ENCODE assay signal across 31 cellular contexts in the genomic region with DNA sequence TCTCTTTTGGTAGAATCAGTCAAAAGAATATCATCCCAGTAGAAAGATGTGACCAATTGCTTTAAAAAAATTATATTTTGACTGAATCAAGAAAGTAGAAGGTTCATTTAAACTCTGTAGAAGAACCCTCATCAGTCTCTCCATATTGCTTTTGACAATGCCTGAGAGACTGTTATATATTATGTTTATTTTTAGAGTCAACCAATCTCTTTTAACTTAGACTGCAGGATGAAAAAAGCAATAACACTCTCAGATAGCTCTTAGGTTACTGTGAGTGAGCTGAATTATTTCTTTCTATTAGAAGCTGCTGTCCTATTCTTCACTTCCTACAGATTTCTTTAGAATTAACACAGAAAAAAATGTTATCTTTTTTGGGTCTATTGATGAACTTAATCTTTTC. TPM values are rescaled to one million over a fixed set of nuclear protein-coding genes. Genes with fewer than 3 reads are reported as not detected.
"Had no signal": no experiment of that assay in that cellular context is flagged by ENCODE, and none has a peak within 500 bp of the region (broad histone marks: within the 10 kb centered on the region; RNA-seq: fewer than 3 reads in every experiment).

No MANE protein-coding gene starts in this region.

- H3K27me3 ChIP-seq: colonic mucosa, dorsolateral prefrontal cortex, esophagus muscularis mucosa, esophagus squamous epithelium, foreskin keratinocyte, gastrocnemius medialis, gastroesophageal sphincter, heart right ventricle had no signal

- H3K9me3 ChIP-seq: colonic mucosa, esophagus muscularis mucosa, esophagus squamous epithelium, gastrocnemius medialis, gastroesophageal sphincter, heart right ventricle had no signal

- H3K27ac ChIP-seq: colonic mucosa, coronary artery, dorsolateral prefrontal cortex, epithelial cell of prostate, esophagus muscularis mucosa, esophagus squamous epithelium, foreskin keratinocyte, gastrocnemius medialis, gastroesophageal sphincter had no signal

- H3K27me3 Mint-ChIP-seq: dendritic cell treated with granulocyte-macrophage colony-stimulating factor and Interleukin-4, amounts not matched to agents 40 ng/mL and 50 ng/mL, for 4 days; effector memory CD8-positive, alpha-beta T cell had no signal

- DNase-seq: colonic mucosa; cortex of kidney; dermis blood vessel endothelial cell; dorsolateral prefrontal cortex; effector CD4-positive, alpha-beta T cell; effector CD8-positive, alpha-beta T cell; effector memory CD4-positive, alpha-beta T cell; effector memory CD8-positive, alpha-beta T cell; endodermal cell; erythroblast; esophagus squamous epithelium; foreskin fibroblast; foreskin keratinocyte; foreskin melanocyte; gastrocnemius medialis; glutamatergic neuron; head of caudate nucleus; heart right ventricle had no signal

- H3K4me3 Mint-ChIP-seq: dendritic cell treated with granulocyte-macrophage colony-stimulating factor and Interleukin-4, amounts not matched to agents 40 ng/mL and 50 ng/mL, for 4 days; effector memory CD8-positive, alpha-beta T cell; endodermal cell had no signal

- H3K4me1 ChIP-seq: colonic mucosa, esophagus muscularis mucosa, esophagus squamous epithelium, foreskin keratinocyte, gastroesophageal sphincter had no signal

- H3K27ac Mint-ChIP-seq: dendritic cell treated with granulocyte-macrophage colony-stimulating factor and Interleukin-4, amounts not matched to agents 40 ng/mL and 50 ng/mL, for 4 days; effector memory CD8-positive, alpha-beta T cell; endodermal cell had no signal

- H3K9me3 Mint-ChIP-seq: dendritic cell treated with granulocyte-macrophage colony-stimulating factor and Interleukin-4, amounts not matched to agents 40 ng/mL and 50 ng/mL, for 4 days had no signal

- H3K4me3 ChIP-seq: colonic mucosa, coronary artery, dorsolateral prefrontal cortex, esophagus muscularis mucosa, esophagus squamous epithelium, gastrocnemius medialis, gastroesophageal sphincter, heart right ventricle had no signal

- H3K36me3 ChIP-seq: colonic mucosa, esophagus muscularis mucosa, esophagus squamous epithelium, gastrocnemius medialis, gastroesophageal sphincter, heart right ventricle had no signal

- ATAC-seq: effector memory CD8-positive, alpha-beta T cell; esophagus mucosa; foreskin keratinocyte; gastrocnemius medialis; gastroesophageal sphincter had no signal

- H3K4me1 Mint-ChIP-seq: endodermal cell had no signal

RNA-seq across cellular contexts. Expression of gene GALNTL6, which starts 38.1 kb away (rescaled TPM):
- total RNA-seq: chondrocyte, dermis blood vessel endothelial cell, dermis microvascular lymphatic vessel endothelial cell, endothelial cell of umbilical vein, epithelial cell of proximal tubule, esophagus mucosa, fibroblast of lung, fibroblast of villous mesenchyme, foreskin keratinocyte, gastrocnemius medialis, gastroesophageal sphincter had no signal
- polyA plus RNA-seq: endothelial cell of umbilical vein, esophagus, fibroblast of lung, foreskin keratinocyte had no signal
